In the genomic region with DNA sequence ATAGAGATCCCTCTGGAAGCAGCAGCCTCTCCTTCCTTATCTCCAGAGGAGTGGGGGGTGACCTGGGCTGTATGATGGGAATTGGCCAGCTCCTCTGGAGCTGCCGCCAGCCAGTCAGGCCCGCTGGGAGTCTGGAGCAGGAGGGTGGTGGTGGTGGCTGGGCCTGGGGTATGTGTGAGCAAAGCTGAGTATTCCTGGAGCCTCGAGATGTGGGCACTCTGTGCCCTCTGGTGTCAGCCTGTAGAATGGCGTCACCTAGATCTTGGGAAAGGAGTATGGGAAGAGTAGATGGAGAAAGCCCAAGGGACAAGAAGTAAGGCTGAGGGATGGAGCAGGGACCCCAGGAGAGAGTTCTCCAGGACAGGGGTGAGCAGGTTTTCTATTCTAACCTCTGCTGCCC, we compare ENCODE assay signal across 8 cellular contexts. TPM values are rescaled to one million over a fixed set of nuclear protein-coding genes. Genes with fewer than 3 reads are reported as not detected.
A peak's percentile ranks its signal among the peaks of the same experiment; 100 is the strongest.
DNase-seq lines count a peak whose midpoint lies in the region; ATAC-seq and TF ChIP-seq lines count a peak whose summit lies in the region.

No MANE protein-coding gene starts in this region.

- no peak overlapping the region for H3K27ac ChIP-seq in esophagus squamous epithelium

- ATAC-seq in GM18502 (IDR thresholded peaks at IDR 0.05; ENCODE audit: poor library complexity, unreplicated experiment) (no peak), HG02840 (IDR thresholded peaks at IDR 0.05; ENCODE audit: low FRiP score, unreplicated experiment) (no peak)

- H3K36me3 ChIP-seq in esophagus squamous epithelium = peaks cover 0 to 58% (median 10%) of the 10 kb centered on the region in 3 donors

- peak; percentile 70 for DNase-seq in 8988T
- DNase-seq in G401 (ENCODE audit: low spot score) = peak; percentile 23
- peak; percentile 33 for DNase-seq in NCI-H460 (ENCODE audit: extremely low read depth, low read depth)
- no peak for DNase-seq in esophagus squamous epithelium (lab: John Stamatoyannopoulos, UW)
- no peak for DNase-seq in pons (ENCODE audit: low spot score)
- no peak for DNase-seq in dedifferentiated amniotic fluid mesenchymal stem cell (ENCODE audit: extremely low spot score)

- H3K4me3 ChIP-seq in esophagus squamous epithelium = no peak overlapping the region

- intact Hi-C loops in esophagus squamous epithelium (cut with DNase I) = no loop called here

- WGBS in esophagus squamous epithelium, 2 donors = 26 to 40% methylated on average over 3 to 4 of the region's 4 CpGs

- TF ChIP-seq CTCF in esophagus squamous epithelium (IDR thresholded peaks at IDR 0.05) = peak in 5 of 6 experiments; percentile 26 to 74 (median 44)

- peaks cover 7 to 40% (median 14%) of the 10 kb centered on the region in 3 donors for H3K4me1 ChIP-seq in esophagus squamous epithelium

- in situ Hi-C loops in G401 (cut with HindIII; ENCODE audit: low sequenced_read_pairs) = no loop called here

- no peak for TF ChIP-seq POLR2A in esophagus squamous epithelium (IDR thresholded peaks at IDR 0.05)

- no peaks in the 10 kb centered on the region for H3K27me3 ChIP-seq in esophagus squamous epithelium

- no peaks in the 10 kb centered on the region for H3K9me3 ChIP-seq in esophagus squamous epithelium

RNA-seq across cellular contexts. Expression of gene VANGL2, which starts 16.0 kb away (rescaled TPM):
- 1.0 and 3.0 TPM in 2 replicates for total RNA-seq in G401 (2014; rRNA removed; shearing (Covaris generic))
- 0.02 TPM in 1 of 2 replicates, not detected in the other for total RNA-seq in NCI-H460 (2014; rRNA removed; shearing (Covaris generic))
- polyA plus RNA-seq in NCI-H460 (2014; cell fraction: nucleus; rRNA removed) = 0.02 TPM in 1 of 2 replicates, not detected in the other
- 10 to 100 TPM in 1 of 4 donors, 1 to 10 TPM in 3; 5.9 to 10.8 (median 7.7) TPM for total RNA-seq in esophagus squamous epithelium

RNA-seq across cellular contexts. Expression of gene NHLH1, which starts 49.5 kb away (rescaled TPM):
- not detected in 2 replicates for total RNA-seq in G401 (2014; rRNA removed; shearing (Covaris generic))
- total RNA-seq in NCI-H460 (2014; rRNA removed; shearing (Covaris generic)) = 0.27 TPM in 1 of 2 replicates, not detected in the other
- polyA plus RNA-seq in NCI-H460 (2014; cell fraction: nucleus; rRNA removed) = 0.31 TPM in 1 of 2 replicates, not detected in the other
- total RNA-seq in esophagus squamous epithelium = under 1 TPM in 1 of 4 donors, not detected in 3; 0.19 TPM

Comparison
In these comparisons a context has a peak if more than half of its experiments do, and no peak if none do; other contexts are left out.
1. DNase-seq: peak in 8988T (single experiment), G401 (single experiment) and NCI-H460 (single experiment); none in esophagus squamous epithelium (single experiment), pons (single experiment) and dedifferentiated amniotic fluid mesenchymal stem cell (single experiment).